In genomic region chr2:220103596-220103995, GRCh38 we compare ENCODE assay signal across 5 cellular contexts.
"Had no signal": no experiment of that assay in that cellular context is flagged by ENCODE, and none has a peak within 500 bp of the region (broad histone marks: within the 10 kb centered on the region; RNA-seq: fewer than 3 reads in every experiment).

No MANE protein-coding gene starts in this region.

- H3K9ac ChIP-seq: GM23248 had no signal

- DNase-seq: GM23248, GOT3, H9, HCEC 1CT, IMR-90 had no signal

- H3K27ac ChIP-seq: GM23248 had no signal

- H3K4me3 ChIP-seq: GM23248 had no signal
